In the genomic region with DNA sequence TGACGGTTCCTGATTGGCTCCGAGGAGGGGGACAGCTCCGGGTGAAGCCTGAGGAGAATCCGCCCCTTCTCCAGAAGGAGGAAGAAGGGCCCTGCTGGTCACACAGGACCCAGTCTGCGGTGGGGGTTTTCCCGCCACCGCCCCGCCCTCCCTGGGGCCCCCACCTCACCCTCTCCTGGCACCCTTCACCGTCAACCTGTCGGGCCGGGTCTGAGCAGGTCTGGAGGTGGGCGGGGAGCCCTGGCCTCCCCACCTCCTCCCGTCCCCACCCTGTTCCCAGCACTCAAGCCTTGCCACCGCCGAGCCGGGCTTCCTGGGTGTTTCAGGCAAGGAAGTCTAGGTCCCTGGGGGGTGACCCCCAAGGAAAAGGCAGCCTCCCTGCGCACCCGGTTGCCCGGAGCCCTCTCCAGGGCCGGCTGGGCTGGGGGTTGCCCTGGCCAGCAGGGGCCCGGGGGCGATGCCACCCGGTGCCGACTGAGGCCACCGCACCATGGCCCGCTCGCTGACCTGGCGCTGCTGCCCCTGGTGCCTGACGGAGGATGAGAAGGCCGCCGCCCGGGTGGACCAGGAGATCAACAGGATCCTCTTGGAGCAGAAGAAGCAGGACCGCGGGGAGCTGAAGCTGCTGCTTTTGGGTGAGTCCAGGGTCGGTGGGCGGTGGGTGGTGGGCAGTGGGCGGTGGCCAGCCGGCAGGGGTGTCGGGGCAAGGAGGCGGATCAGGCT, we compare ENCODE assay signal across 10 cellular contexts. TPM values are rescaled to one million over a fixed set of nuclear protein-coding genes. Genes with fewer than 3 reads are reported as not detected.
DNase-seq lines count a peak whose midpoint lies in the region; FAIRE-seq and TF ChIP-seq lines count a peak whose summit lies in the region.
"Had no signal": no experiment of that assay in that cellular context is flagged by ENCODE, and none has a peak within 500 bp of the region (broad histone marks: within the 10 kb centered on the region; RNA-seq: fewer than 3 reads in every experiment).

A gene with protein sequence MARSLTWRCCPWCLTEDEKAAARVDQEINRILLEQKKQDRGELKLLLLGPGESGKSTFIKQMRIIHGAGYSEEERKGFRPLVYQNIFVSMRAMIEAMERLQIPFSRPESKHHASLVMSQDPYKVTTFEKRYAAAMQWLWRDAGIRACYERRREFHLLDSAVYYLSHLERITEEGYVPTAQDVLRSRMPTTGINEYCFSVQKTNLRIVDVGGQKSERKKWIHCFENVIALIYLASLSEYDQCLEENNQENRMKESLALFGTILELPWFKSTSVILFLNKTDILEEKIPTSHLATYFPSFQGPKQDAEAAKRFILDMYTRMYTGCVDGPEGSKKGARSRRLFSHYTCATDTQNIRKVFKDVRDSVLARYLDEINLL (plus strand): TSS at position 73 of the 723 bp plus-strand sequence. CDS start 418 bp downstream, at position 491.

- H3K79me2 ChIP-seq in Loucy (ENCODE audit: insufficient read depth, low read length), result peaks cover 78% of the 10 kb centered on the region

- H3K9me3 ChIP-seq in BLaER1 treated with 17β-estradiol and CSF1 and Interleukin-3, amounts not matched to agents 10 nM and 100 nM (replicated peaks in 1 of 11), result peaks cover 0 to 14% (median 0%) of the 10 kb centered on the region in 11 experiments; a peak in 3 of 22 replicates
- no peaks in the 10 kb centered on the region for H3K9me3 ChIP-seq in Loucy (ENCODE audit: insufficient read depth, low read depth, low read length)
- no peaks in the 10 kb centered on the region for H3K9me3 ChIP-seq in small intestine (ENCODE audit: control insufficient read depth, low read depth)

- H3K9ac ChIP-seq in BLaER1 treated with 17β-estradiol and CSF1 and Interleukin-3, amounts not matched to agents 10 nM and 100 nM, result peak within 1 kb of the TSS; percentile 95 to 100 (median 98)
- peak within 1 kb of the TSS; percentile 99 for H3K9ac ChIP-seq in Loucy (ENCODE audit: low read depth, low read length, poor library complexity, severe bottlenecking)

- peak within 1 kb of the TSS; percentile 81 to 97 (median 93) for H3K4me2 ChIP-seq in BLaER1 treated with 17β-estradiol and CSF1 and Interleukin-3, amounts not matched to agents 10 nM and 100 nM
- peak within 1 kb of the TSS; percentile 76 for H3K4me2 ChIP-seq in Loucy (ENCODE audit: low read depth, low read length, poor library complexity, severe bottlenecking)

- FAIRE-seq in RCC 7860 (lab: Jason Lieb, UNC), result no peak
- FAIRE-seq in small intestine (lab: Jason Lieb, UNC), result no peak

- no peak for TF ChIP-seq CTCF in Loucy (conservative IDR thresholded peaks at IDR 0.05; ENCODE audit: low read length)
- TF ChIP-seq CTCF in mesothelial cell of epicardium (IDR thresholded peaks at IDR 0.05; ENCODE audit: unreplicated experiment), result no peak

- peak within 1 kb of the TSS; percentile 83 to 100 (median 99) for H3K4me3 ChIP-seq in BLaER1 treated with 17β-estradiol and CSF1 and Interleukin-3, amounts not matched to agents 10 nM and 100 nM
- H3K4me3 ChIP-seq in Loucy (ENCODE audit: low read length, poor library complexity, severe bottlenecking), result peak within 1 kb of the TSS; percentile 85
- H3K4me3 ChIP-seq in small intestine (ENCODE audit: low read depth in 1 of 2, low read length in 2 of 2), result no peak within 1 kb of the TSS

- peaks cover 7% of the 10 kb centered on the region for H3K9me3 Mint-ChIP-seq in mesothelial cell of epicardium
- H3K9me3 Mint-ChIP-seq: WTC11 had no signal

- no peak within 1 kb of the TSS for H2AFZ ChIP-seq in Loucy (ENCODE audit: low read length)

- DNase-seq in activated effector memory CD4-positive, alpha-beta T cell treated with anti-CD3 and anti-CD28 coated beads, Interleukin-2, amount 50 U/mL, for 16 hours, result peak; percentile 83
- no peak for DNase-seq in mesothelial cell of epicardium (ENCODE audit: low spot score in 2 of 2, unreplicated experiment in 2 of 2)
- no peak for DNase-seq in retina
- DNase-seq in midbrain (lab: John Stamatoyannopoulos, UW), result no peak
- DNase-seq in RCC 7860 (ENCODE audit: low spot score), result no peak
- no peak for DNase-seq in small intestine

- H3K27ac Mint-ChIP-seq in mesothelial cell of epicardium, result peak within 1 kb of the TSS; percentile 64
- H3K27ac Mint-ChIP-seq: WTC11 had no signal

- peak within 1 kb of the TSS; percentile 93 to 99 (median 98) for H3K27ac ChIP-seq in BLaER1 treated with 17β-estradiol and CSF1 and Interleukin-3, amounts not matched to agents 10 nM and 100 nM
- H3K27ac ChIP-seq in small intestine (ENCODE audit: low read depth in 1 of 2, low read length in 1 of 2), result no peak within 1 kb of the TSS

- peaks cover 3% of the 10 kb centered on the region; the same call in 1 of the 2 replicates for H3F3A ChIP-seq in Loucy (ENCODE audit: low read depth)

- no peaks in the 10 kb centered on the region for H3K27me3 ChIP-seq in BLaER1 treated with 17β-estradiol and CSF1 and Interleukin-3, amounts not matched to agents 10 nM and 100 nM
- H3K27me3 ChIP-seq in Loucy (ENCODE audit: insufficient read depth, low read length, poor library complexity, severe bottlenecking) (peaks cover 10% of the 10 kb centered on the region), small intestine (ENCODE audit: control insufficient read depth in 2 of 2, insufficient read depth in 2 of 2, low read length in 2 of 2) (no peaks in the 10 kb centered on the region)

- no peaks in the 10 kb centered on the region; a peak in 1 of 22 replicates for H4K20me1 ChIP-seq in BLaER1 treated with 17β-estradiol and CSF1 and Interleukin-3, amounts not matched to agents 10 nM and 100 nM
- H4K20me1 ChIP-seq in Loucy (ENCODE audit: insufficient read depth, low read length, poor library complexity, severe bottlenecking), result peaks cover 35% of the 10 kb centered on the region

- H3K27me3 Mint-ChIP-seq in mesothelial cell of epicardium (ENCODE audit: low read depth), result peaks cover 2% of the 10 kb centered on the region

- 42 to 47% (median 47%) methylated on average over 35 to 40 of the region's 40 CpGs for WGBS in small intestine, 3 donors

- peaks cover 68 to 88% (median 80%) of the 10 kb centered on the region in 10 experiments for H3K4me1 ChIP-seq in BLaER1 treated with 17β-estradiol and CSF1 and Interleukin-3, amounts not matched to agents 10 nM and 100 nM
- H3K4me1 ChIP-seq in Loucy (ENCODE audit: insufficient read depth, low read length, poor library complexity, severe bottlenecking) (peaks cover 46% of the 10 kb centered on the region), small intestine (ENCODE audit: control insufficient read depth in 2 of 2, insufficient read depth in 1 of 2, low read depth in 1 of 2, low read length in 1 of 2) (no peaks in the 10 kb centered on the region)

- peaks cover 5% of the 10 kb centered on the region for H3K4me1 Mint-ChIP-seq in mesothelial cell of epicardium

- H3K4me3 Mint-ChIP-seq in mesothelial cell of epicardium, result no peak within 1 kb of the TSS
- H3K4me3 Mint-ChIP-seq: WTC11 had no signal

- peaks cover 0 to 27% (median 16%) of the 10 kb centered on the region in 11 experiments; a peak in 14 of 22 replicates for H3K36me3 ChIP-seq in BLaER1 treated with 17β-estradiol and CSF1 and Interleukin-3, amounts not matched to agents 10 nM and 100 nM
- peaks cover 11% of the 10 kb centered on the region; the same call in 1 of the 2 replicates for H3K36me3 ChIP-seq in Loucy (ENCODE audit: insufficient read depth, low read length)
- no peaks in the 10 kb centered on the region for H3K36me3 ChIP-seq in small intestine (ENCODE audit: control insufficient read depth in 2 of 2, insufficient read depth in 2 of 2, low read length in 2 of 2)

- no peaks in the 10 kb centered on the region for H3K9me2 ChIP-seq in Loucy (replicated peaks; ENCODE audit: low read depth, low read length)

- no peaks in the 10 kb centered on the region for H3K36me3 Mint-ChIP-seq in mesothelial cell of epicardium
- H3K36me3 Mint-ChIP-seq: WTC11 had no signal

RNA-seq across cellular contexts. Expression of the gene that starts here (rescaled TPM):
- total RNA-seq in mesothelial cell of epicardium, result 0.09 to 0.13 TPM (median 0.13 TPM) in 3 replicates
- polyA plus RNA-seq in small intestine, result 1 to 10 TPM in 2 of 3 donors, under 1 TPM in 1; 0.67 to 2.1 (median 1.4) TPM
- total RNA-seq: lung microvascular endothelial cell had no signal

Comparison
In these comparisons a context has a peak if more than half of its experiments do, and no peak if none do; other contexts are left out.
1. H3K27ac ChIP-seq: peak in BLaER1 treated with 17β-estradiol and CSF1 and Interleukin-3, amounts not matched to agents 10 nM and 100 nM (11 of 11); none in small intestine (0 of 2).
2. H3K4me3 ChIP-seq: peak in BLaER1 treated with 17β-estradiol and CSF1 and Interleukin-3, amounts not matched to agents 10 nM and 100 nM (10 of 10) and Loucy (single experiment); none in small intestine (0 of 2).